Comparison of ENCODE assay signal across 2 cellular contexts in the genomic region with DNA sequence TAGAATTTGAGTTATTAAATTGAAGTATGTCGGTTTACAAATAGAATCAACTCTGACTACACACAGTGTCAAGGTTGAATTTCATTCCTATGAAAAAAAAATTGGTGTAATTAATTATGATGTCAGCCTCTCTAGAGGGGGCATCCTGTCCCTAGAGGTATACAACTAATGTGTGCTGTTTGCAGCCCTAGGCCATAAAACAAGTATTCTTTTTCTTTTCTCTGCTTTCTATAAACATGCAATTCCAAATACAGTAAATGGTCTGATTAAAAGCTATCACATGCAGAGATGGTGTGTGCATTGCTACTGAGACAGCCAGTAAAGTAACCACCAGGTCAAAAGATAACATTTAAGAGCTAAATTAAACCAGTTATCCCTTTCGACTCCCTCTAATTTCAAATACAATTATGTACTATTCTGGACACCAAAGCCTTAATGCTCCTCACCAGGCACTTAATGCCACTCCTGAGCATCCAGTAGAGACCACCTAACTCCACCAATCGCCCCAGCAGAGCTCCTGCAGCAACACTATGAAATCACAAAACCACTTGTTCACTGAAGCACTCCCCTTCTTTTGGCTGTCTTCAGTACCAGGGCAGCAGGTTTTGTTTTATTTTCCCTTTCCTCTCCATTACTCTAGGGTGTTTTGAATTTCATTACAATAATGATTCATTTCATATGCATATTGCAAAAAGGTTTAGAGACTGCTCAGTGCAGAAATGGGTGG.
TF ChIP-seq lines count a peak whose summit lies in the region.

No MANE protein-coding gene starts in this region.

TF ChIP-seq in HEK293, 187 proteins besides CTCF, POLR2A, EP300 and RAD21 (continued from another document and continues in another):
- TF ChIP-seq KLF7 (tag by site-specific recombination; IDR thresholded peaks at IDR 0.05; ENCODE audit: borderline replicate concordance) (no peak), ZNF571 (tag by site-specific recombination; IDR thresholded peaks at IDR 0.05) (no peak), ZNF843 (tag by site-specific recombination; IDR thresholded peaks at IDR 0.05) (peak; percentile 75), ZNF280D (tag by site-specific recombination; IDR thresholded peaks at IDR 0.05) (no peak), ZNF175 (tag by site-specific recombination; IDR thresholded peaks at IDR 0.05) (no peak), KLF10 (tag by site-specific recombination; IDR thresholded peaks at IDR 0.05) (peak; percentile 51; the same call in 1 of the 2 replicates), ZNF146 (tag by site-specific recombination; IDR thresholded peaks at IDR 0.05) (no peak), ZNF658 (tag by site-specific recombination; IDR thresholded peaks at IDR 0.05) (no peak), ZNF776 (tag by site-specific recombination; IDR thresholded peaks at IDR 0.05; ENCODE audit: borderline replicate concordance) (no peak), ZNF132 (tag by site-specific recombination; IDR thresholded peaks at IDR 0.05; ENCODE audit: borderline replicate concordance) (no peak), ZNF391 (tag by site-specific recombination; IDR thresholded peaks at IDR 0.05; ENCODE audit: borderline replicate concordance, low read depth) (no peak), ZNF16 (tag by site-specific recombination; IDR thresholded peaks at IDR 0.05; ENCODE audit: low read depth) (no peak; the same call in 1 of the 2 replicates), ZNF404 (tag by site-specific recombination; IDR thresholded peaks at IDR 0.05) (no peak), ZNF530 (tag by site-specific recombination; IDR thresholded peaks at IDR 0.05; ENCODE audit: low read depth) (no peak), ZNF792 (tag by site-specific recombination; IDR thresholded peaks at IDR 0.05) (no peak), ZNF37A (tag by site-specific recombination; IDR thresholded peaks at IDR 0.05) (no peak), PRDM1 (tag by site-specific recombination; IDR thresholded peaks at IDR 0.05) (no peak), SALL2 (tag by site-specific recombination; IDR thresholded peaks at IDR 0.05; ENCODE audit: borderline replicate concordance) (no peak), ZNF10 (tag by site-specific recombination; IDR thresholded peaks at IDR 0.05) (no peak), PRDM10 (tag by site-specific recombination; IDR thresholded peaks at IDR 0.05) (peak; percentile 33; the same call in 1 of the 2 replicates), ZSCAN23 (tag by site-specific recombination; IDR thresholded peaks at IDR 0.05) (no peak)
- TF ChIP-seq, protein P1, sequence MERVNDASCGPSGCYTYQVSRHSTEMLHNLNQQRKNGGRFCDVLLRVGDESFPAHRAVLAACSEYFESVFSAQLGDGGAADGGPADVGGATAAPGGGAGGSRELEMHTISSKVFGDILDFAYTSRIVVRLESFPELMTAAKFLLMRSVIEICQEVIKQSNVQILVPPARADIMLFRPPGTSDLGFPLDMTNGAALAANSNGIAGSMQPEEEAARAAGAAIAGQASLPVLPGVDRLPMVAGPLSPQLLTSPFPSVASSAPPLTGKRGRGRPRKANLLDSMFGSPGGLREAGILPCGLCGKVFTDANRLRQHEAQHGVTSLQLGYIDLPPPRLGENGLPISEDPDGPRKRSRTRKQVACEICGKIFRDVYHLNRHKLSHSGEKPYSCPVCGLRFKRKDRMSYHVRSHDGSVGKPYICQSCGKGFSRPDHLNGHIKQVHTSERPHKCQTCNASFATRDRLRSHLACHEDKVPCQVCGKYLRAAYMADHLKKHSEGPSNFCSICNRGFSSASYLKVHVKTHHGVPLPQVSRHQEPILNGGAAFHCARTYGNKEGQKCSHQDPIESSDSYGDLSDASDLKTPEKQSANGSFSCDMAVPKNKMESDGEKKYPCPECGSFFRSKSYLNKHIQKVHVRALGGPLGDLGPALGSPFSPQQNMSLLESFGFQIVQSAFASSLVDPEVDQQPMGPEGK (tag by site-specific recombination; IDR thresholded peaks at IDR 0.05), result 0 out of 2 replicates have a peak, but pooled peaks have one; percentile 26

TF ChIP-seq in neural cell, 6 proteins besides CTCF, POLR2A, EP300 and RAD21 (continued from another document):
- TF ChIP-seq REST (IDR thresholded peaks at IDR 0.05; ENCODE audit: borderline replicate concordance), result no peak
- TF ChIP-seq POLR2AphosphoS5 (IDR thresholded peaks at IDR 0.05), result no peak
